Comparison of ENCODE assay signal across 34 cellular contexts in the genomic region with DNA sequence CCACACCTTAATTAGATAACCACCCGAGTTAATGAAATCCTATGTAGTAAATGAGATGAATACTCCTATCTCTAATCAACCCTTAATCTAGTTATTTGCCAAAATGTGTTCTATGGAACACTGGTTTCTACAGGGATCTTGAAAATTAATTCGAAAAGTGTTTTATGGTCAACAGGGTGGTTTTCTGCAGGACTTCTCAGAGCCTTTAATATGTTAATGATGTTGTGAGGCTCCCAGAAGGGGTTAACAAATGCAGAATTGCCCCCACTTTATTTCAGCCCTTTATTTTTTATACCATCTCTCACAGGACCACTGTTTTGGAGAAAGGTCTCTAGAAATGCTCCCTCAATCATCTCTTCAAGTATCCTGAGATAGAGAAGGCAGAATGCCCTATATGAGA.
"Had no signal": no experiment of that assay in that cellular context is flagged by ENCODE, and none has a peak within 500 bp of the region (broad histone marks: within the 10 kb centered on the region; RNA-seq: fewer than 3 reads in every experiment).

No MANE protein-coding gene starts in this region.

- H3K4me3 ChIP-seq: MG63 had no signal

- H3K36me3 ChIP-seq: MG63 had no signal

- DNase-seq: Karpas-422, Kasumi-1, MG63, MM.1S, MV-4-11, NCI-H1048, NCI-H1092, NCI-H1092 treated with DMSO at 0.1 percent for 48 hours, NCI-H1105, NCI-H1105 treated with DMSO at 0.1 percent for 48 hours, NCI-H1417, NCI-H1417 treated with DMSO at 0.1 percent for 48 hours, NCI-H1436, NCI-H1436 treated with DMSO at 0.1 percent for 48 hours, NCI-H146, NCI-H1694, NCI-H1694 treated with DMSO at 0.1 percent for 48 hours, NCI-H187, NCI-H187 treated with DMSO at 0.1 percent for 48 hours, NCI-H1930, NCI-H2029, NCI-H2029 treated with DMSO at 0.1 percent for 48 hours, NCI-H2081, NCI-H2081 treated with DMSO at 0.1 percent for 48 hours, NCI-H2107, NCI-H2171, NCI-H2171 treated with DMSO at 0.1 percent for 48 hours, NCI-H2227 treated with DMSO at 0.1 percent for 48 hours, NCI-H226, NCI-H345, NCI-H446, NCI-H446 treated with DMSO at 0.1 percent for 48 hours, NCI-H510A, NCI-H510A treated with DMSO at 0.1 percent for 48 hours had no signal

- H3K9me3 ChIP-seq: MG63 had no signal
